12 cellular contexts compared by ENCODE assay signal in the genomic region with DNA sequence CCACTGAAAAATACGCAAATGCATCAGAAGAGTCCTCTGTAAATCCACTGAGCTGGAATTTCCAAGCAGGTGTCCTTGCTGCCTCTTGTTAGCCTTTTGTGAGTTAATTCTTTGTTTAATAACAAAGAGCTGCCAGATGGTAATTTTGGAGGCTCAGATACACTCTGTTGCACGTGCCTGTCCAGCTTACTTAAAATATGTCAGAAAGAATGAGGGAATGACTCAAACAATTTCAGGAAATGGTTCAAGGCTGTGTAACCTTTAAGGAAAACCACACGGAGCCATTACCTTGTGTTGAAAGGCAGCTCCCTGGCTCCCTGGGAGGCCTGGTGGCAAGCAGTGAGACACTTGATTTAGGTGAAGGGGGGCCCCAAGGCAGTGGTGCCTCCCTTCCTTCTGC.
DNase-seq lines count a peak whose midpoint lies in the region; ATAC-seq and TF ChIP-seq lines count a peak whose summit lies in the region.
"Had no signal": no experiment of that assay in that cellular context is flagged by ENCODE, and none has a peak within 500 bp of the region (broad histone marks: within the 10 kb centered on the region; RNA-seq: fewer than 3 reads in every experiment).

No MANE protein-coding gene starts in this region.

- peak overlapping the region in 3 of 4 donors; percentile 23 to 62 (median 55) for H3K27ac ChIP-seq in sigmoid colon

- no peak overlapping the region for H3K4me3 Mint-ChIP-seq in immature natural killer cell
- H3K4me3 Mint-ChIP-seq in activated CD4-positive, alpha-beta T cell treated with anti-CD3 and anti-CD28 coated beads for 36 hours, result no peak overlapping the region
- H3K4me3 Mint-ChIP-seq: activated naive CD8-positive, alpha-beta T cell treated with anti-CD3 and anti-CD28 coated beads for 36 hours had no signal

- ATAC-seq in activated CD4-positive, alpha-beta T cell treated with anti-CD3 and anti-CD28 coated beads for 36 hours, result no peak
- ATAC-seq: activated CD4-positive, CD25-positive, alpha-beta regulatory T cell treated with anti-CD3 and anti-CD28 coated beads, Interleukin-2, amount 50 U/mL, for 24 hours had no signal

- intact Hi-C loops in sigmoid colon (cut with DNase I), result no loop called here
- intact Hi-C loops in activated CD4-positive, alpha-beta T cell treated with anti-CD3 and anti-CD28 coated beads for 36 hours (cut with DNase I, micrococcal nuclease), result no loop called here

- no peaks in the 10 kb centered on the region for H3K27me3 ChIP-seq in sigmoid colon

- no peaks in the 10 kb centered on the region for H3K36me3 Mint-ChIP-seq in immature natural killer cell
- H3K36me3 Mint-ChIP-seq in activated CD4-positive, alpha-beta T cell treated with anti-CD3 and anti-CD28 coated beads for 36 hours (ENCODE audit: low read depth), result no peaks in the 10 kb centered on the region
- H3K36me3 Mint-ChIP-seq: activated naive CD8-positive, alpha-beta T cell treated with anti-CD3 and anti-CD28 coated beads for 36 hours had no signal

- H3K9me3 ChIP-seq in sigmoid colon, result no peaks in the 10 kb centered on the region

- H3K4me1 ChIP-seq in sigmoid colon, result peaks cover 0 to 25% (median 21%) of the 10 kb centered on the region in 4 donors

- DNase-seq in NCI-H2196 treated with DMSO at 0.1 percent for 48 hours (lab: John Stamatoyannopoulos, UW; ENCODE audit: unreplicated experiment) (peak; percentile 4), NCI-H2196 (lab: John Stamatoyannopoulos, UW; ENCODE audit: unreplicated experiment) (no peak), NCI-H2029 (lab: John Stamatoyannopoulos, UW) (peak; percentile 47), astrocyte of the cerebellum (ENCODE audit: low read depth) (peak; percentile 16), sigmoid colon (no peak), immature natural killer cell (no peak), ureter (ENCODE audit: low spot score) (no peak)
- no peak for DNase-seq in activated CD4-positive, alpha-beta T cell treated with anti-CD3 and anti-CD28 coated beads for 36 hours
- DNase-seq: activated naive CD8-positive, alpha-beta T cell treated with anti-CD3 and anti-CD28 coated beads for 36 hours; islet precursor cell; stimulated activated CD4-positive, alpha-beta T cell treated with anti-CD3 and anti-CD28 coated beads, Interleukin-2, amount 100 ng/mL, for 48 hours had no signal

- H3K9me3 Mint-ChIP-seq in immature natural killer cell, result peaks cover 0 to 2% (median 0%) of the 10 kb centered on the region in 6 donors
- no peaks in the 10 kb centered on the region for H3K9me3 Mint-ChIP-seq in activated CD4-positive, alpha-beta T cell treated with anti-CD3 and anti-CD28 coated beads for 36 hours (ENCODE audit: low read depth)
- H3K9me3 Mint-ChIP-seq: activated naive CD8-positive, alpha-beta T cell treated with anti-CD3 and anti-CD28 coated beads for 36 hours had no signal

- TF ChIP-seq EP300 in sigmoid colon (IDR thresholded peaks at IDR 0.05), result no peak

- no peaks in the 10 kb centered on the region for H3K4me1 Mint-ChIP-seq in immature natural killer cell
- H3K4me1 Mint-ChIP-seq in activated CD4-positive, alpha-beta T cell treated with anti-CD3 and anti-CD28 coated beads for 36 hours, result no peaks in the 10 kb centered on the region
- H3K4me1 Mint-ChIP-seq: activated naive CD8-positive, alpha-beta T cell treated with anti-CD3 and anti-CD28 coated beads for 36 hours had no signal

- no peak for TF ChIP-seq POLR2A in sigmoid colon (IDR thresholded peaks at IDR 0.05)

- POLR2A ChIA-PET in activated CD4-positive, alpha-beta T cell treated with anti-CD3 and anti-CD28 coated beads for 36 hours (lab: Charles Lee), result no interaction called here

- no peak overlapping the region for H3K27ac Mint-ChIP-seq in immature natural killer cell
- H3K27ac Mint-ChIP-seq in activated CD4-positive, alpha-beta T cell treated with anti-CD3 and anti-CD28 coated beads for 36 hours, result no peak overlapping the region
- H3K27ac Mint-ChIP-seq: activated naive CD8-positive, alpha-beta T cell treated with anti-CD3 and anti-CD28 coated beads for 36 hours had no signal

- H3K4me3 ChIP-seq in astrocyte of the cerebellum (ENCODE audit: low read depth, low read length), result no peak overlapping the region
- H3K4me3 ChIP-seq in sigmoid colon, result no peak overlapping the region

- H3K36me3 ChIP-seq in sigmoid colon, result no peaks in the 10 kb centered on the region

- 52 to 72% methylated on average over 3 of the region's 3 CpGs for WGBS in sigmoid colon, 2 donors

- H3K27me3 Mint-ChIP-seq in immature natural killer cell (ENCODE audit: low read depth in 3 of 3), result peaks cover 1 to 3% (median 2%) of the 10 kb centered on the region in 3 donors
- H3K27me3 Mint-ChIP-seq in activated CD4-positive, alpha-beta T cell treated with anti-CD3 and anti-CD28 coated beads for 36 hours, result no peaks in the 10 kb centered on the region
- H3K27me3 Mint-ChIP-seq: activated naive CD8-positive, alpha-beta T cell treated with anti-CD3 and anti-CD28 coated beads for 36 hours had no signal

- TF ChIP-seq CTCF in astrocyte of the cerebellum (IDR thresholded peaks at IDR 0.05; ENCODE audit: low read depth, low read length, missing control alignments), result no peak
- TF ChIP-seq CTCF in sigmoid colon (IDR thresholded peaks at IDR 0.05), result no peak

- CTCF ChIA-PET in activated CD4-positive, alpha-beta T cell treated with anti-CD3 and anti-CD28 coated beads for 36 hours (lab: Charles Lee), result interaction anchor here (1.4 kb wide), 1 partner anchor 258 kb away, joined by 3 read pairs; no protein-coding TSS in a partner anchor

- in situ Hi-C loops in astrocyte of the cerebellum (cut with HindIII; ENCODE audit: low sequenced_read_pairs), result no loop called here

Comparison
In these comparisons a context has a peak if more than half of its experiments do, and no peak if none do; other contexts are left out.
1. DNase-seq: peak in NCI-H2196 treated with DMSO at 0.1 percent for 48 hours (single experiment), NCI-H2029 (single experiment) and astrocyte of the cerebellum (single experiment); none in NCI-H2196 (single experiment), sigmoid colon (single experiment), immature natural killer cell (0 of 3), activated CD4-positive, alpha-beta T cell treated with anti-CD3 and anti-CD28 coated beads for 36 hours (single experiment) and ureter (single experiment).